In genomic region chr1:42860339-42861013, GRCh38 we compare ENCODE assay signal across 1 cellular context.
TF ChIP-seq lines count a peak whose summit lies in the region.

No MANE protein-coding gene starts in this region.

TF ChIP-seq in HepG2, 621 proteins besides CTCF, POLR2A, EP300 and RAD21:
- no peak for TF ChIP-seq ZNF205 (CRISPR knock-in tag; IDR thresholded peaks at IDR 0.05)
- TF ChIP-seq ZFYVE20 (CRISPR knock-in tag; IDR thresholded peaks at IDR 0.05; ENCODE audit: borderline replicate concordance, low read depth), result no peak
- no peak for TF ChIP-seq HOXA7 (CRISPR knock-in tag; IDR thresholded peaks at IDR 0.05)
- no peak for TF ChIP-seq TEAD3 (CRISPR knock-in tag; optimal IDR thresholded peaks at IDR 0.05; ENCODE audit: borderline replicate concordance)
- no peak for TF ChIP-seq ZNF3 (CRISPR knock-in tag; IDR thresholded peaks at IDR 0.05)
- TF ChIP-seq KDM5B (CRISPR knock-in tag; IDR thresholded peaks at IDR 0.05; ENCODE audit: borderline replicate concordance), result no peak
- TF ChIP-seq RNF219 (CRISPR knock-in tag; IDR thresholded peaks at IDR 0.05), result no peak
- no peak for TF ChIP-seq ZSCAN20 (CRISPR knock-in tag; IDR thresholded peaks at IDR 0.05; ENCODE audit: borderline replicate concordance)
- TF ChIP-seq, protein P1, sequence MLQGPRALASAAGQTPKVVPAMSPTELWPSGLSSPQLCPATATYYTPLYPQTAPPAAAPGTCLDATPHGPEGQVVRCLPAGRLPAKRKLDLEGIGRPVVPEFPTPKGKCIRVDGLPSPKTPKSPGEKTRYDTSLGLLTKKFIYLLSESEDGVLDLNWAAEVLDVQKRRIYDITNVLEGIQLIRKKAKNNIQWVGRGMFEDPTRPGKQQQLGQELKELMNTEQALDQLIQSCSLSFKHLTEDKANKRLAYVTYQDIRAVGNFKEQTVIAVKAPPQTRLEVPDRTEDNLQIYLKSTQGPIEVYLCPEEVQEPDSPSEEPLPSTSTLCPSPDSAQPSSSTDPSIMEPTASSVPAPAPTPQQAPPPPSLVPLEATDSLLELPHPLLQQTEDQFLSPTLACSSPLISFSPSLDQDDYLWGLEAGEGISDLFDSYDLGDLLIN (CRISPR knock-in tag; IDR thresholded peaks at IDR 0.05; ENCODE audit: borderline replicate concordance), result no peak
- no peak for TF ChIP-seq KDM4B (CRISPR knock-in tag; IDR thresholded peaks at IDR 0.05)
- TF ChIP-seq, protein P2, sequence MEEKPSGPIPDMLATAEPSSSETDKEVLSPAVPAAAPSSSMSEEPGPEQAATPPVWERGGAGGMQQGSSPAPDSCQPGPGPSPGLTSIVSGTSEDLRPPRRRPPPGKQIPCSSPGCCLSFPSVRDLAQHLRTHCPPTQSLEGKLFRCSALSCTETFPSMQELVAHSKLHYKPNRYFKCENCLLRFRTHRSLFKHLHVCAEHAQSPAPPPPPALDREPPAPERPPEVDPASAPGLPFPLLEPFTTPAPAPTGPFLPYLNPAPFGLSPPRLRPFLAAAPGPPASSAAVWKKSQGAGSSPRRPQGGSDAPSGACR (CRISPR knock-in tag; IDR thresholded peaks at IDR 0.05), result no peak
- TF ChIP-seq, protein P3, sequence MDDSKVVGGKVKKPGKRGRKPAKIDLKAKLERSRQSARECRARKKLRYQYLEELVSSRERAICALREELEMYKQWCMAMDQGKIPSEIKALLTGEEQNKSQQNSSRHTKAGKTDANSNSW (CRISPR knock-in tag; IDR thresholded peaks at IDR 0.05; ENCODE audit: borderline replicate concordance), result no peak
- no peak for TF ChIP-seq PRDM4 (CRISPR knock-in tag; IDR thresholded peaks at IDR 0.05; ENCODE audit: borderline replicate concordance)
- no peak for TF ChIP-seq HDAC2 (CRISPR knock-in tag; IDR thresholded peaks at IDR 0.05)
- TF ChIP-seq ZSCAN29 (CRISPR knock-in tag; conservative IDR thresholded peaks at IDR 0.05), result no peak
- TF ChIP-seq MEIS2 (CRISPR knock-in tag; IDR thresholded peaks at IDR 0.05), result no peak
TF ChIP-seq in HepG2: peak in this region for 0.
